In genomic region chr10:123563994-123564393, GRCh38 we compare ENCODE assay signal across 26 cellular contexts.
"Had no signal": no experiment of that assay in that cellular context is flagged by ENCODE, and none has a peak within 500 bp of the region (broad histone marks: within the 10 kb centered on the region; RNA-seq: fewer than 3 reads in every experiment).

No MANE protein-coding gene starts in this region.

- H3K36me3 ChIP-seq: ascending aorta had no signal

- H3K4me3 Mint-ChIP-seq: activated B cell treated with CpG ODN at 0.5 μM for 24 hours; activated CD4-positive, alpha-beta T cell treated with anti-CD3 and anti-CD28 coated beads, Interleukin-2, amount 10 ng/mL, durations not matched to agents 24 days and 14 days; activated naive CD4-positive, alpha-beta T cell treated with anti-CD3 and anti-CD28 coated beads, Interleukin-2, amount 50 U/mL, for 24 hours; activated T-helper 17 cell treated with anti-CD3 and anti-CD28 coated beads, Interleukin-2, amount 50 U/mL, for 72 hours; T-cell had no signal

- H3K36me3 Mint-ChIP-seq: activated naive CD4-positive, alpha-beta T cell treated with anti-CD3 and anti-CD28 coated beads, Interleukin-2, amount 50 U/mL, for 24 hours; T-cell had no signal

- H3K4me3 ChIP-seq: ascending aorta, body of pancreas, SK-N-MC had no signal

- H3K27ac Mint-ChIP-seq: activated B cell treated with CpG ODN at 0.5 μM for 24 hours; activated CD4-positive, alpha-beta T cell treated with anti-CD3 and anti-CD28 coated beads, Interleukin-2, amount 10 ng/mL, durations not matched to agents 24 days and 14 days; activated naive CD4-positive, alpha-beta T cell treated with anti-CD3 and anti-CD28 coated beads, Interleukin-2, amount 50 U/mL, for 24 hours; activated T-helper 17 cell treated with anti-CD3 and anti-CD28 coated beads, Interleukin-2, amount 50 U/mL, for 72 hours; T-cell had no signal

- H3K4me1 Mint-ChIP-seq: activated B cell treated with CpG ODN at 0.5 μM for 24 hours; activated CD4-positive, alpha-beta T cell treated with anti-CD3 and anti-CD28 coated beads, Interleukin-2, amount 10 ng/mL, durations not matched to agents 24 days and 14 days; activated naive CD4-positive, alpha-beta T cell treated with anti-CD3 and anti-CD28 coated beads, Interleukin-2, amount 50 U/mL, for 24 hours; activated T-helper 17 cell treated with anti-CD3 and anti-CD28 coated beads, Interleukin-2, amount 50 U/mL, for 72 hours; T-cell had no signal

- H3K27me3 ChIP-seq: ascending aorta, body of pancreas had no signal

- H3K27ac ChIP-seq: ascending aorta, body of pancreas, SK-N-MC had no signal

- ATAC-seq: activated T-helper 17 cell treated with anti-CD3 and anti-CD28 coated beads, Interleukin-2, amount 50 U/mL, for 72 hours; body of pancreas; Right ventricle myocardium inferior; T-cell had no signal

- H3K4me1 ChIP-seq: ascending aorta, body of pancreas had no signal

- H3K9me3 Mint-ChIP-seq: activated B cell treated with CpG ODN at 0.5 μM for 24 hours; activated CD4-positive, alpha-beta T cell treated with anti-CD3 and anti-CD28 coated beads, Interleukin-2, amount 10 ng/mL, durations not matched to agents 24 days and 14 days; activated naive CD4-positive, alpha-beta T cell treated with anti-CD3 and anti-CD28 coated beads, Interleukin-2, amount 50 U/mL, for 24 hours; activated T-helper 17 cell treated with anti-CD3 and anti-CD28 coated beads, Interleukin-2, amount 50 U/mL, for 72 hours; T-cell had no signal

- DNase-seq: activated B cell treated with CpG ODN at 0.5 μM for 24 hours; activated CD4-positive, alpha-beta T cell treated with anti-CD3 and anti-CD28 coated beads for 1 hour; activated CD4-positive, alpha-beta T cell treated with anti-CD3 and anti-CD28 coated beads, Interleukin-2, amount 10 ng/mL, durations not matched to agents 24 days and 14 days; activated CD4-positive, alpha-beta T cell treated with anti-CD3 and anti-CD28 coated beads, Interleukin-2, amount 50 U/mL, for 48 hours; activated gamma-delta T cell treated with Interleukin-2 at 50 U/mL for 16 hours; activated T-cell treated with anti-CD3 and anti-CD28 coated beads for 4 hours; activated T-cell treated with anti-CD3 and anti-CD28 coated beads, Interleukin-2, amount 50 U/mL, for 48 hours; amniotic stem cell; body of pancreas; KBM-7; NCI-H1048; NCI-H1417; NCI-H1930; NCI-H2171; NCI-H2227 treated with DMSO at 0.1 percent for 48 hours; NCI-H446 treated with DMSO at 0.1 percent for 48 hours; NCI-H524 treated with DMSO at 0.1 percent for 48 hours; NCI-H748 treated with DMSO at 0.1 percent for 48 hours; T-cell; T-helper 2 cell; T1000 had no signal
